ENCODE assay signal across 12 cellular contexts in the genomic region with DNA sequence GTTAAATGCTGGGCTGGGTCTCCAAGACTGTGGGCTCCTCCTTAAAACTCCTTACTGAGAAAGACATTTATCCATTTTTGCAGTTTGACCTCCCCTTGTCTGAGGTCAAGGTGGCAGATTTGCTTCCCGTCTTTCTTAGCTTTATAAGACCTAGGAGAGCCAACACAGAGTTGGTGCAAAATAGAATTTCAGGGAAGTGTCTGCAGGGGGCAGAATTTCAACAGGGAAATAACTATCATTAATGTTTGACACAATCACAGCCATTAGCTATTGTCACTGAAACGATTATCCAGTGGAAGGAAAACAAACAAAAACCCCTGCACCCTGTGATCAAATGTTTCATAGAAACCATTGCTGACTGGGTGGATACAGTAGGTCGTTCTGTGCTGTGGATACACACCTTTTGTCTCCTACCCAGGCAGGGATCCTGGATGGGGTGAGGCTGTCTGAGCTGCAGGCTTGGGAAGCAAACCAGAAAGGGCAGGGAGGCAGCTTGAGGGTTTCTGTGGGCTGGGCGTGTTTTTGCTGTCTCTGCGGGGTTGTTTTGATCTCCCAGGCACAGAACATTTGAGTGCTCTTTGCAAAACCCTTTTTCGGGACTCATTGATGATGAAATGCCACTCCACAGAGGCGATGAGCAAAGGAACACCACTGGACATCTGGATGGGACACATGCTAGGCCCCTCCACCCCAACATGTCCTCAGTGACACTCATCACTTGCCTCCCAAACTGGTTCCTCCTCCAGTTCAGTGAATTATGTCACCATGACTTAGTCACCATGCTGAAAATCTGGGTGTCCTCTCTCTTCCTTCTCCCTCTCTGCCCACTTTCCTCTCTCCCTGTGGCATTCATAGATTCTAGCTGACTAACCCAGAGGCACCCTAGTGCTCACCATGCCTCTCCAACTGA.
DNase-seq lines count a peak whose midpoint lies in the region; ATAC-seq, FAIRE-seq and TF ChIP-seq lines count a peak whose summit lies in the region.
"Had no signal": no experiment of that assay in that cellular context is flagged by ENCODE, and none has a peak within 500 bp of the region (broad histone marks: within the 10 kb centered on the region; RNA-seq: fewer than 3 reads in every experiment).

No MANE protein-coding gene starts in this region.

- POLR2A ChIA-PET in HepG2 (lab: Yijun Ruan, JAX) = interaction anchor here (0.8 to 2.9 kb wide), 5 partner anchors 8 to 161 kb away, joined by 3 to 16 read pairs (median 7); partner anchors contain the start of gene GADD45A

- H3K4me3 ChIP-seq in HepG2 (replicated peaks in 1 of 3; ENCODE audit: insufficient read depth in 1 of 3, low read depth in 2 of 3, low read length in 3 of 3) = peak overlapping the region in 1 of 3 experiments; percentile 15; a peak in 1 of 6 replicates

- no peak overlapping the region for H3K4me3 Mint-ChIP-seq in HFFc6
- H3K4me3 Mint-ChIP-seq: CD8-positive, alpha-beta memory T cell had no signal

- peaks cover 21% of the 10 kb centered on the region for H3K4me1 Mint-ChIP-seq in HFFc6 (ENCODE audit: low read depth)
- H3K4me1 Mint-ChIP-seq: CD8-positive, alpha-beta memory T cell had no signal

- H3K27me3 Mint-ChIP-seq in HFFc6 (ENCODE audit: insufficient read depth) = peaks cover 3% of the 10 kb centered on the region

- H3K4me2 ChIP-seq in HepG2 (ENCODE audit: low read depth, low read length) = peak overlapping the region; percentile 64

- H3K27me3 ChIP-seq in HepG2 (ENCODE audit: control insufficient read depth in 1 of 2, insufficient read depth in 2 of 2, low read length in 2 of 2) = no peaks in the 10 kb centered on the region

- no peaks in the 10 kb centered on the region for H3K36me3 ChIP-seq in HepG2 (replicated peaks in 1 of 2; ENCODE audit: control insufficient read depth in 1 of 2, insufficient read depth in 2 of 2, low read length in 2 of 2)

- H3K27ac ChIP-seq in HepG2 (ENCODE audit: extremely low read length, insufficient read depth, low read length) = peak overlapping the region; percentile 78

- no peaks in the 10 kb centered on the region for H3K9me3 ChIP-seq in HepG2 (ENCODE audit: low read length)

- peak overlapping the region; percentile 49 for H3K9ac ChIP-seq in HepG2 (ENCODE audit: insufficient read depth, low read depth, low read length)

- no peak for TF ChIP-seq EP300 in HepG2 (IDR thresholded peaks at IDR 0.05; ENCODE audit: low read depth in 2 of 2, low read length in 2 of 2)
- no peak for TF ChIP-seq EP300 in HepG2 (CRISPR knock-in tag; IDR thresholded peaks at IDR 0.05; ENCODE audit: borderline replicate concordance)

- no peaks in the 10 kb centered on the region for H4K20me1 ChIP-seq in HepG2 (ENCODE audit: insufficient read depth, low read length)

- H3K36me3 Mint-ChIP-seq in HFFc6 (ENCODE audit: low read depth) = no peaks in the 10 kb centered on the region
- H3K36me3 Mint-ChIP-seq: CD8-positive, alpha-beta memory T cell had no signal

- TF ChIP-seq CTCF in HFFc6 (IDR thresholded peaks at IDR 0.05) = peak; percentile 67
- peak; percentile 46 for TF ChIP-seq CTCF in HepG2 (CRISPR knock-in tag; IDR thresholded peaks at IDR 0.05)

- peak; percentile 4 for FAIRE-seq in HepG2 (lab: Jason Lieb, UNC)

- no peak for TF ChIP-seq RAD21 in HepG2 (CRISPR knock-in tag; IDR thresholded peaks at IDR 0.05)

- no peaks in the 10 kb centered on the region for H3K79me2 ChIP-seq in HepG2 (ENCODE audit: insufficient read depth, low read length)

- in situ Hi-C loops in HepG2 (cut with HindIII; ENCODE audit: extremely low pct_ligation_motif_present, low pct_unique_long_range_greater_than_20kb) = no loop called here

- peak overlapping the region; percentile 15 for H3K27ac Mint-ChIP-seq in HFFc6
- H3K27ac Mint-ChIP-seq: CD8-positive, alpha-beta memory T cell had no signal

- H2AFZ ChIP-seq in HepG2 (ENCODE audit: low read length) = peak overlapping the region; percentile 37

- no peak for TF ChIP-seq POLR2A in HepG2 (IDR thresholded peaks at IDR 0.05; ENCODE audit: insufficient read depth in 1 of 2, low read depth in 2 of 2, low read length in 2 of 2)

- BruUV-seq in HepG2 (replicated peaks; lab: Mats Ljungman, UMichigan) = no TSS peak

- WGBS in HepG2 (ENCODE audit: low lambda C conversion rate) = 12% methylated on average over 3 of the region's 7 CpGs

- intact Hi-C loops in HepG2 (cut with micrococcal nuclease; ENCODE audit: unreplicated experiment) = no loop called here

- ATAC-seq in HepG2 (peak; percentile 84), HG03354 (IDR thresholded peaks at IDR 0.05; ENCODE audit: poor library complexity, severe bottlenecking, unreplicated experiment) (no peak)

- DNase-seq in AG20443 (ENCODE audit: low spot score) (peak; percentile 46), HFFc6 (peak; percentile 32), SW480 (ENCODE audit: low spot score) (peak; percentile 62), HepG2 (ENCODE audit: low spot score) (no peak), epidermal melanocyte (ENCODE audit: insufficient read length, low spot score) (no peak), 8988T (no peak)
- no peak for DNase-seq in stimulated activated naive CD4-positive, alpha-beta T cell treated with Interleukin-2 at 50 U/mL for 16 hours (lab: John Stamatoyannopoulos, UW)
- DNase-seq: activated CD8-positive, alpha-beta memory T cell treated with anti-CD3 and anti-CD28 coated beads, Interleukin-2, amount 50 U/mL, for 48 hours; CD8-positive, alpha-beta memory T cell; head of caudate nucleus; NCI-H2171 had no signal

- CTCF ChIA-PET in HepG2 (lab: Yijun Ruan, JAX; ENCODE audit: low intra/inter-chr PET ratio, low total read pairs) = no interaction called here

- H3K4me1 ChIP-seq in HepG2 (ENCODE audit: insufficient read depth, low read length) = peaks cover 80% of the 10 kb centered on the region

- H3K9me3 Mint-ChIP-seq in HFFc6 = no peaks in the 10 kb centered on the region

TF ChIP-seq in HepG2, 621 proteins besides CTCF, POLR2A, EP300 and RAD21 (continues in another document):
- TF ChIP-seq HDAC1 (CRISPR knock-in tag; IDR thresholded peaks at IDR 0.05) (0 out of 2 replicates have a peak, but pooled peaks have one; percentile 30), GTF3A (CRISPR knock-in tag; conservative IDR thresholded peaks at IDR 0.05) (no peak), SOX13 (IDR thresholded peaks at IDR 0.05) (no peak), SOX13 (CRISPR knock-in tag; conservative IDR thresholded peaks at IDR 0.05 in 1 of 2, IDR thresholded peaks at IDR 0.05 in 1 of 2) (peak in 1 of 2 experiments; percentile 40; a peak in 1 of 4 replicates), ZNF350 (CRISPR knock-in tag; IDR thresholded peaks at IDR 0.05; ENCODE audit: borderline replicate concordance, low read depth) (no peak), LCORL (IDR thresholded peaks at IDR 0.05) (no peak), LCORL (CRISPR knock-in tag; IDR thresholded peaks at IDR 0.05) (0 out of 2 replicates have a peak, but pooled peaks have one; percentile 11), ZFP91 (CRISPR knock-in tag; IDR thresholded peaks at IDR 0.05; ENCODE audit: borderline replicate concordance) (0 out of 2 replicates have a peak, but pooled peaks have one; percentile 19), CAMTA2 (CRISPR knock-in tag; IDR thresholded peaks at IDR 0.05; ENCODE audit: borderline replicate concordance) (0 out of 2 replicates have a peak, but pooled peaks have one; percentile 33), YEATS4 (CRISPR knock-in tag; IDR thresholded peaks at IDR 0.05; ENCODE audit: borderline replicate concordance) (0 out of 2 replicates have a peak, but pooled peaks have one; percentile 4)
- TF ChIP-seq, protein P1, sequence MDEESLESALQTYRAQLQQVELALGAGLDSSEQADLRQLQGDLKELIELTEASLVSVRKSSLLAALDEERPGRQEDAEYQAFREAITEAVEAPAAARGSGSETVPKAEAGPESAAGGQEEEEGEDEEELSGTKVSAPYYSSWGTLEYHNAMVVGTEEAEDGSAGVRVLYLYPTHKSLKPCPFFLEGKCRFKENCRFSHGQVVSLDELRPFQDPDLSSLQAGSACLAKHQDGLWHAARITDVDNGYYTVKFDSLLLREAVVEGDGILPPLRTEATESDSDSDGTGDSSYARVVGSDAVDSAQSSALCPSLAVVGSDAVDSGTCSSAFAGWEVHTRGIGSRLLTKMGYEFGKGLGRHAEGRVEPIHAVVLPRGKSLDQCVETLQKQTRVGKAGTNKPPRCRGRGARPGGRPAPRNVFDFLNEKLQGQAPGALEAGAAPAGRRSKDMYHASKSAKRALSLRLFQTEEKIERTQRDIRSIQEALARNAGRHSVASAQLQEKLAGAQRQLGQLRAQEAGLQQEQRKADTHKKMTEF (CRISPR knock-in tag; IDR thresholded peaks at IDR 0.05) = no peak
- TF ChIP-seq, protein P2, sequence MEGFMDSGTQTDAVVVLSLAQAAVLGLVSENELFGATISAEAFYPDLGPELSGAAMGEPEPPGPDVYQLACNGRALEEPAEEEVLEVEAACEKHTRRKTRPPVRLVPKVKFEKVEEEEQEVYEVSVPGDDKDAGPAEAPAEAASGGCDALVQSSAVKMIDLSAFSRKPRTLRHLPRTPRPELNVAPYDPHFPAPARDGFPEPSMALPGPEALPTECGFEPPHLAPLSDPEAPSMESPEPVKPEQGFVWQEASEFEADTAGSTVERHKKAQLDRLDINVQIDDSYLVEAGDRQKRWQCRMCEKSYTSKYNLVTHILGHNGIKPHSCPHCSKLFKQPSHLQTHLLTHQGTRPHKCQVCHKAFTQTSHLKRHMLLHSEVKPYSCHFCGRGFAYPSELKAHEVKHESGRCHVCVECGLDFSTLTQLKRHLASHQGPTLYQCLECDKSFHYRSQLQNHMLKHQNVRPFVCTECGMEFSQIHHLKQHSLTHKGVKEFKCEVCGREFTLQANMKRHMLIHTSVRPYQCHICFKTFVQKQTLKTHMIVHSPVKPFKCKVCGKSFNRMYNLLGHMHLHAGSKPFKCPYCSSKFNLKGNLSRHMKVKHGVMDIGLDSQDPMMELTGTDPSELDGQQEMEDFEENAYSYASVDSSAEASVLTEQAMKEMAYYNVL (CRISPR knock-in tag; IDR thresholded peaks at IDR 0.05; ENCODE audit: borderline replicate concordance) = peak; percentile 64; the same call in 1 of the 2 replicates

Comparison
In these comparisons a context has a peak if more than half of its experiments do, and no peak if none do; other contexts are left out.
1. DNase-seq: peak in AG20443 (single experiment), HFFc6 (single experiment) and SW480 (single experiment); none in HepG2 (single experiment), epidermal melanocyte (single experiment), 8988T (single experiment) and stimulated activated naive CD4-positive, alpha-beta T cell treated with Interleukin-2 at 50 U/mL for 16 hours (single experiment).